ENCODE assay signal across 21 cellular contexts in genomic region chr9:105958587-105958986, GRCh38.
DNase-seq lines count a peak whose midpoint lies in the region; ATAC-seq, FAIRE-seq and TF ChIP-seq lines count a peak whose summit lies in the region.
"Had no signal": no experiment of that assay in that cellular context is flagged by ENCODE, and none has a peak within 500 bp of the region (broad histone marks: within the 10 kb centered on the region; RNA-seq: fewer than 3 reads in every experiment).

No MANE protein-coding gene starts in this region.

- H3K9me3 ChIP-seq in ovary = peaks cover 0 to 3% of the 10 kb centered on the region in 2 donors
- H3K9me3 ChIP-seq: Peyer's patch had no signal

- no peak for TF ChIP-seq POLR2A in ovary (IDR thresholded peaks at IDR 0.05)

- no peaks in the 10 kb centered on the region for H3K9me3 Mint-ChIP-seq in activated naive CD4-positive, alpha-beta T cell treated with anti-CD3 and anti-CD28 coated beads, Interleukin-2, amount 10 ng/mL, durations not matched to agents 7 days and 5 days

- H3K36me3 ChIP-seq in ovary = no peaks in the 10 kb centered on the region
- H3K36me3 ChIP-seq: Peyer's patch had no signal

- H3K4me1 Mint-ChIP-seq in activated naive CD4-positive, alpha-beta T cell treated with anti-CD3 and anti-CD28 coated beads, Interleukin-2, amount 10 ng/mL, durations not matched to agents 7 days and 5 days = no peaks in the 10 kb centered on the region
- H3K4me1 Mint-ChIP-seq: CD4-positive, CD25-positive, alpha-beta regulatory T cell had no signal

- TF ChIP-seq CTCF in ovary (IDR thresholded peaks at IDR 0.05) = no peak

- H3K4me1 ChIP-seq in ovary (ENCODE audit: insufficient read depth) = no peaks in the 10 kb centered on the region
- H3K4me1 ChIP-seq: Peyer's patch had no signal

- no peak for TF ChIP-seq EP300 in ovary (IDR thresholded peaks at IDR 0.05)

- in situ Hi-C loops in SK-MEL-5 (cut with HindIII; ENCODE audit: low pct_unique_long_range_greater_than_20kb, low sequenced_read_pairs) = no loop called here

- intact Hi-C loops in Right ventricle myocardium superior (cut with DNase I) = no loop called here
- intact Hi-C loops in Right ventricle myocardium inferior (cut with DNase I) = no loop called here
- intact Hi-C loops in ovary (cut with DNase I) = no loop called here

- H3K27ac Mint-ChIP-seq in activated naive CD4-positive, alpha-beta T cell treated with anti-CD3 and anti-CD28 coated beads, Interleukin-2, amount 10 ng/mL, durations not matched to agents 7 days and 5 days = no peak overlapping the region
- H3K27ac Mint-ChIP-seq: CD4-positive, CD25-positive, alpha-beta regulatory T cell had no signal

- no peak overlapping the region for H3K4me3 Mint-ChIP-seq in activated naive CD4-positive, alpha-beta T cell treated with anti-CD3 and anti-CD28 coated beads, Interleukin-2, amount 10 ng/mL, durations not matched to agents 7 days and 5 days
- H3K4me3 Mint-ChIP-seq: CD4-positive, CD25-positive, alpha-beta regulatory T cell had no signal

- H3K27me3 ChIP-seq in ovary = no peaks in the 10 kb centered on the region
- H3K27me3 ChIP-seq: Peyer's patch had no signal

- DNase-seq in Right ventricle myocardium superior = no peak
- DNase-seq in Right ventricle myocardium inferior (ENCODE audit: missing footprints) = no peak
- peak; percentile 39 for DNase-seq in SK-MEL-5 (ENCODE audit: low read depth, low spot score)
- peak; percentile 43 for DNase-seq in renal cortical epithelial cell (ENCODE audit: low read depth)
- no peak for DNase-seq in ovary
- DNase-seq in activated naive CD4-positive, alpha-beta T cell treated with anti-CD3 and anti-CD28 coated beads, Interleukin-2, amount 10 ng/mL, durations not matched to agents 7 days and 5 days = no peak
- no peak for DNase-seq in activated CD4-positive, CD25-positive, alpha-beta regulatory T cell treated with anti-CD3 and anti-CD28 coated beads, Interleukin-2, amount 50 U/mL, for 72 hours
- DNase-seq: AML-193; CD4-positive, CD25-positive, alpha-beta regulatory T cell; EL; KG1; MM.1S; NCI-H1105; NCI-H1694 treated with DMSO at 0.1 percent for 48 hours; NCI-H2171 treated with DMSO at 0.1 percent for 48 hours; NCI-H774; Peyer's patch; SHP77 treated with DMSO at 0.1 percent for 48 hours had no signal

- H3K27me3 Mint-ChIP-seq in activated naive CD4-positive, alpha-beta T cell treated with anti-CD3 and anti-CD28 coated beads, Interleukin-2, amount 10 ng/mL, durations not matched to agents 7 days and 5 days = no peaks in the 10 kb centered on the region

- H3K27ac ChIP-seq in ovary = no peak overlapping the region
- H3K27ac ChIP-seq: HL-60, Peyer's patch had no signal

- CTCF ChIA-PET in activated naive CD4-positive, alpha-beta T cell treated with anti-CD3 and anti-CD28 coated beads, Interleukin-2, amount 10 ng/mL, durations not matched to agents 7 days and 5 days (lab: Charles Lee) = interaction anchor here (0.7 kb wide), 1 partner anchor 129 kb away, joined by 3 read pairs; no protein-coding TSS in a partner anchor

- no peaks in the 10 kb centered on the region for H3K36me3 Mint-ChIP-seq in activated naive CD4-positive, alpha-beta T cell treated with anti-CD3 and anti-CD28 coated beads, Interleukin-2, amount 10 ng/mL, durations not matched to agents 7 days and 5 days
- H3K36me3 Mint-ChIP-seq: CD4-positive, CD25-positive, alpha-beta regulatory T cell had no signal

- ATAC-seq in Right ventricle myocardium superior (ENCODE audit: poor library complexity) (peak; percentile 49), Right ventricle myocardium inferior (no peak)

- no peak overlapping the region for H3K4me3 ChIP-seq in ovary
- H3K4me3 ChIP-seq: Peyer's patch had no signal

- peak; percentile 53 for FAIRE-seq in islet of Langerhans (lab: Jason Lieb, UNC)
- FAIRE-seq: H54 had no signal

- WGBS in ovary, 3 donors = 72 to 80% (median 76%) methylated on average over 3 of the region's 3 CpGs

Comparison
In these comparisons a context has a peak if more than half of its experiments do, and no peak if none do; other contexts are left out.
1. DNase-seq: peak in SK-MEL-5 (single experiment) and renal cortical epithelial cell (single experiment); none in Right ventricle myocardium superior (single experiment), Right ventricle myocardium inferior (single experiment), ovary (0 of 5), activated naive CD4-positive, alpha-beta T cell treated with anti-CD3 and anti-CD28 coated beads, Interleukin-2, amount 10 ng/mL, durations not matched to agents 7 days and 5 days (single experiment) and activated CD4-positive, CD25-positive, alpha-beta regulatory T cell treated with anti-CD3 and anti-CD28 coated beads, Interleukin-2, amount 50 U/mL, for 72 hours (single experiment).